ENCODE assay signal across 25 cellular contexts in genomic region chr7:16298221-16298620, GRCh38.
"Had no signal": no experiment of that assay in that cellular context is flagged by ENCODE, and none has a peak within 500 bp of the region (broad histone marks: within the 10 kb centered on the region; RNA-seq: fewer than 3 reads in every experiment).

No MANE protein-coding gene starts in this region.

- ATAC-seq: psoas muscle; right cardiac atrium; right lobe of liver; stimulated activated effector memory CD8-positive, alpha-beta T cell treated with anti-CD3 and anti-CD28 coated beads, Interleukin-12 subunit alpha, Interleukin-12 subunit beta, amount 100 ng/mL, for 72 hours; stimulated activated naive B cell treated with anti-CD40 and anti-IgM and Interleukin-4, amounts not matched to agents 10 μg/mL and 1 μg/mL and 100 μg/mL, for 72 hours had no signal

- H3K9ac ChIP-seq: neural progenitor cell, parathyroid adenoma had no signal

- FAIRE-seq: small intestine, urothelium cell line had no signal

- H3K27me3 ChIP-seq: neural progenitor cell, ovary, right lobe of liver, sigmoid colon, stomach, thyroid gland, tibial nerve, upper lobe of left lung, vagina had no signal

- H3K36me3 ChIP-seq: neural progenitor cell, ovary, right lobe of liver, sigmoid colon, stomach, thoracic aorta, thyroid gland, tibial nerve, upper lobe of left lung, vagina had no signal

- H3K9me3 ChIP-seq: ovary, psoas muscle, right lobe of liver, sigmoid colon, stomach, thoracic aorta, thyroid gland, tibial nerve, upper lobe of left lung, vagina had no signal

- H3K27ac ChIP-seq: neural progenitor cell, ovary, parathyroid adenoma, psoas muscle, right lobe of liver, sigmoid colon, stomach, thoracic aorta, thyroid gland, tibial nerve, upper lobe of left lung, vagina had no signal

- H3K4me1 ChIP-seq: neural progenitor cell, parathyroid adenoma, right lobe of liver, thyroid gland, tibial nerve, upper lobe of left lung had no signal

- DNase-seq: occipital lobe; ovary; posterior cingulate gyrus; psoas muscle; right cardiac atrium; right lobe of liver; sigmoid colon; small intestine; stimulated activated CD4-positive, alpha-beta T cell treated with anti-CD3 and anti-CD28 coated beads, Interleukin-15, amount 100 ng/mL, for 24 hours; stimulated activated CD4-positive, alpha-beta T cell treated with anti-CD3 and anti-CD28 coated beads, Interleukin-2, amount 100 ng/mL, for 24 hours; stimulated activated CD4-positive, alpha-beta T cell treated with anti-CD3 and anti-CD28 coated beads, Interleukin-2, amount 100 ng/mL, for 48 hours; stimulated activated CD4-positive, alpha-beta T cell treated with anti-CD3 and anti-CD28 coated beads, Interleukin-4, amount 100 ng/mL, for 24 hours; stimulated activated naive B cell treated with anti-CD40 and anti-IgM and Interleukin-4, amounts not matched to agents 10 μg/mL and 1 μg/mL and 100 μg/mL, for 72 hours; stimulated activated naive CD4-positive, alpha-beta T cell treated with Interleukin-2 at 50 U/mL for 16 hours; stomach; thyroid gland; trophoblast cell; upper lobe of left lung had no signal

- H3K4me3 ChIP-seq: neural progenitor cell, ovary, psoas muscle, right lobe of liver, sigmoid colon, stomach, thoracic aorta, thyroid gland, tibial nerve, upper lobe of left lung, vagina had no signal
